Comparison of ENCODE assay signal across 15 cellular contexts in genomic region chr9:75451045-75451444, GRCh38.
DNase-seq lines count a peak whose midpoint lies in the region; ATAC-seq and TF ChIP-seq lines count a peak whose summit lies in the region.
"Had no signal": no experiment of that assay in that cellular context is flagged by ENCODE, and none has a peak within 500 bp of the region (broad histone marks: within the 10 kb centered on the region; RNA-seq: fewer than 3 reads in every experiment).

No MANE protein-coding gene starts in this region.

- peaks cover 2% of the 10 kb centered on the region for H3K4me1 Mint-ChIP-seq in neural progenitor cell

- no peak overlapping the region for H3K4me3 ChIP-seq in left ventricle myocardium inferior
- H3K4me3 ChIP-seq in coronary artery: no peak overlapping the region
- no peak overlapping the region for H3K4me3 ChIP-seq in neural progenitor cell
- no peak overlapping the region for H3K4me3 ChIP-seq in uterus
- H3K4me3 ChIP-seq: GM12878 had no signal

- H3F3A ChIP-seq in neural progenitor cell (ENCODE audit: low read depth): no peaks in the 10 kb centered on the region

- H3K27ac Mint-ChIP-seq in neural progenitor cell: no peak overlapping the region

- TF ChIP-seq POLR2A in uterus (IDR thresholded peaks at IDR 0.05) (no peak), GM18505 (IDR thresholded peaks at IDR 0.05; ENCODE audit: borderline replicate concordance, extremely low read depth, insufficient read depth, insufficient read length) (no peak)

- H3K27ac ChIP-seq in left ventricle myocardium inferior (replicated peaks) (peak overlapping the region; percentile 42), coronary artery (peak overlapping the region; percentile 3 to 51), neural progenitor cell (no peak overlapping the region), uterus (peak overlapping the region; percentile 6 to 52)
- H3K27ac ChIP-seq: C4-2B had no signal

- intact Hi-C loops in left ventricle myocardium inferior (cut with micrococcal nuclease) (no loop called here), cardiac septum (cut with DNase I) (no loop called here), uterus (cut with DNase I; ENCODE audit: low total_unique reads) (no loop called here)

- H3K27me3 ChIP-seq in left ventricle myocardium inferior (ENCODE audit: low read depth): no peaks in the 10 kb centered on the region
- H3K27me3 ChIP-seq in neural progenitor cell: no peaks in the 10 kb centered on the region
- no peaks in the 10 kb centered on the region for H3K27me3 ChIP-seq in uterus

- no peak overlapping the region for H3K4me3 Mint-ChIP-seq in neural progenitor cell

- H2AFZ ChIP-seq in neural progenitor cell (replicated peaks): no peak overlapping the region

- no peaks in the 10 kb centered on the region for H3K9me3 Mint-ChIP-seq in neural progenitor cell

- H3K4me2 ChIP-seq in neural progenitor cell: no peak overlapping the region

- no peaks in the 10 kb centered on the region for H4K20me1 ChIP-seq in neural progenitor cell (ENCODE audit: low read depth)

- H3K79me2 ChIP-seq in neural progenitor cell (ENCODE audit: low read depth): no peaks in the 10 kb centered on the region

- DNase-seq in left ventricle myocardium inferior (no peak), cardiac septum (ENCODE audit: low spot score) (no peak), coronary artery (ENCODE audit: low spot score) (no peak), neural progenitor cell (ENCODE audit: low spot score) (peak; percentile 9), uterus (peak in 1 of 2 donors; percentile 15), NCI-H1048 (lab: John Stamatoyannopoulos, UW) (no peak), NCI-H187 (lab: John Stamatoyannopoulos, UW) (no peak)
- DNase-seq: COR-L47, DMS153, KG1, PC-3 had no signal

- H3K27me3 Mint-ChIP-seq in neural progenitor cell (ENCODE audit: insufficient read depth, low read depth): peaks cover 2% of the 10 kb centered on the region

- H3K9me3 ChIP-seq in left ventricle myocardium inferior (replicated peaks) (no peaks in the 10 kb centered on the region), neural progenitor cell (ENCODE audit: low read depth) (no peaks in the 10 kb centered on the region), uterus (no peaks in the 10 kb centered on the region)

- H3K36me3 ChIP-seq in left ventricle myocardium inferior: no peaks in the 10 kb centered on the region
- H3K36me3 ChIP-seq in neural progenitor cell: no peaks in the 10 kb centered on the region
- no peaks in the 10 kb centered on the region for H3K36me3 ChIP-seq in uterus

- no peak for TF ChIP-seq CTCF in left ventricle myocardium inferior (IDR thresholded peaks at IDR 0.05; ENCODE audit: borderline replicate concordance)
- TF ChIP-seq CTCF in coronary artery (IDR thresholded peaks at IDR 0.05): no peak
- TF ChIP-seq CTCF in neural progenitor cell (IDR thresholded peaks at IDR 0.05): no peak
- TF ChIP-seq CTCF in uterus (IDR thresholded peaks at IDR 0.05): no peak

- H3K4me1 ChIP-seq in left ventricle myocardium inferior (peaks cover 38% of the 10 kb centered on the region), neural progenitor cell (peaks cover 11% of the 10 kb centered on the region), uterus (no peaks in the 10 kb centered on the region)

- no peak overlapping the region for H3K9ac ChIP-seq in neural progenitor cell

- ATAC-seq in GM18505 (IDR thresholded peaks at IDR 0.05; ENCODE audit: unreplicated experiment): no peak
- ATAC-seq: GM12878, HCT116, PC-3 had no signal

- no peaks in the 10 kb centered on the region for H3K36me3 Mint-ChIP-seq in neural progenitor cell
